1 cellular context compared by ENCODE assay signal in genomic region chr4:51853027-51853682, GRCh38.
TF ChIP-seq lines count a peak whose summit lies in the region.

No MANE protein-coding gene starts in this region.

TF ChIP-seq in H1, 55 proteins besides CTCF, POLR2A, EP300 and RAD21:
- TF ChIP-seq ASH2L (IDR thresholded peaks at IDR 0.05; ENCODE audit: low read length): no peak
- 0 out of 2 replicates have a peak, but pooled peaks have one; percentile 17 for TF ChIP-seq USF2 (IDR thresholded peaks at IDR 0.05; ENCODE audit: low read length)
- no peak for TF ChIP-seq YY1 (IDR thresholded peaks at IDR 0.05; ENCODE audit: low read depth, low read length)
- 0 out of 2 replicates have a peak, but pooled peaks have one; percentile 23 for TF ChIP-seq MAX (IDR thresholded peaks at IDR 0.05)
- peak; percentile 45; the same call in 1 of the 2 replicates for TF ChIP-seq BACH1 (IDR thresholded peaks at IDR 0.05; ENCODE audit: low read length)
- TF ChIP-seq GABPA (IDR thresholded peaks at IDR 0.05; ENCODE audit: borderline replicate concordance, insufficient read depth, low read length): no peak
- no peak for TF ChIP-seq BCL11A (IDR thresholded peaks at IDR 0.05; ENCODE audit: low read depth in 2 of 2, low read length in 2 of 2)
- TF ChIP-seq MAFK (IDR thresholded peaks at IDR 0.05; ENCODE audit: low read depth, low read length): peak; percentile 49; the same call in 1 of the 2 replicates
